12 cellular contexts compared by ENCODE assay signal in the genomic region with DNA sequence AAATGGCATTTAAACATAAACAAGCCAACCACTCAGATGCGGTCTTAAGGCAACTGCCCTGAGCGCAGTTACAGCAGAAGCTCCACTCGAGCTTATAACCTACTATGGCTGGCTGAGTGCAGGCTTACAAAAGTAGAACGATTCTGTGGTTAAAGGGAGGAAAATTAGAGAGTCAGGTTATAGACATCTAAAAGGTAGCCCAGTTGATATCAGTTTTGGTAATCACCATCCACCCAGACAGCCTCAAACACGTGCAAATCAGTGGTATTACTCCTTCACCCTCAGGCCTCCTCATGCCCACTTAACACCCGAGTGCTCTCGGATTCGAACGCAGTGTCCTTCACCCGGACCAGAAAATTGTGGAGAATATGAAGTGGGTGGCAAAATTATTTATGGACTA. TPM values are rescaled to one million over a fixed set of nuclear protein-coding genes. Genes with fewer than 3 reads are reported as not detected.
DNase-seq lines count a peak whose midpoint lies in the region; ATAC-seq, FAIRE-seq and TF ChIP-seq lines count a peak whose summit lies in the region.
"Had no signal": no experiment of that assay in that cellular context is flagged by ENCODE, and none has a peak within 500 bp of the region (broad histone marks: within the 10 kb centered on the region; RNA-seq: fewer than 3 reads in every experiment).

No MANE protein-coding gene starts in this region.

- BruUV-seq in GM12878 (replicated peaks; lab: Mats Ljungman, UMichigan), result no TSS peak

- H3K27ac ChIP-seq in DND-41 (ENCODE audit: low read length), result peak overlapping the region; percentile 95
- H3K27ac ChIP-seq in OCI-LY1 (ENCODE audit: low read depth, low read length, poor library complexity, severe bottlenecking), result peak overlapping the region; percentile 94
- no peak overlapping the region for H3K27ac ChIP-seq in GM12878 (ENCODE audit: control insufficient read depth, insufficient read depth)
- H3K27ac ChIP-seq: left ventricle myocardium inferior had no signal

- H3K4me3 ChIP-seq in DND-41 (ENCODE audit: low read depth in 1 of 2, low read length in 2 of 2), result peak overlapping the region; percentile 45 to 64
- H3K4me3 ChIP-seq in OCI-LY1 (ENCODE audit: low read depth, low read length, poor library complexity, severe bottlenecking), result peak overlapping the region; percentile 99
- no peak overlapping the region for H3K4me3 ChIP-seq in GM12878
- H3K4me3 ChIP-seq in H7 (ENCODE audit: insufficient read depth, low read depth, low read length), result no peak overlapping the region

- H3K27me3 Mint-ChIP-seq in neural crest cell (ENCODE audit: low read depth), result peaks cover 50% of the 10 kb centered on the region

- H3K4me3 Mint-ChIP-seq in neural crest cell, result peak overlapping the region; percentile 91

- no peak for TF ChIP-seq POLR2A in GM12878 (IDR thresholded peaks at IDR 0.05; ENCODE audit: low read depth, low read length)

- intact Hi-C loops in GM12878 (cut with micrococcal nuclease; ENCODE audit: unreplicated experiment), result loop anchor here (5.0 kb wide), 1 partner anchor 48 kb away; no protein-coding TSS in a partner anchor

- RAD21 ChIA-PET in GM12878 (lab: Charles Lee; ENCODE audit: unreplicated experiment), result interaction anchor here (1.1 kb wide), 1 partner anchor 19 kb away, joined by 3 read pairs; no protein-coding TSS in a partner anchor

- no peaks in the 10 kb centered on the region for H3K9me2 ChIP-seq in OCI-LY1 (ENCODE audit: low read depth, low read length)

- peak; percentile 2; the same call in 1 of the 3 replicates for ATAC-seq in DND-41 (ENCODE audit: insufficient read depth, low read depth)
- ATAC-seq in GM12878, result peak; percentile 9; the same call in 2 of the 3 replicates
- no peak for ATAC-seq in GM19452 (IDR thresholded peaks at IDR 0.05; ENCODE audit: unreplicated experiment)

- SMC1A ChIA-PET in GM12878 (lab: Charles Lee; ENCODE audit: uncharacterized antibody, unreplicated experiment), result no interaction called here

- POLR2A ChIA-PET in GM12878 (lab: Charles Lee), result no interaction called here

- no peak for TF ChIP-seq RAD21 in GM12878 (IDR thresholded peaks at IDR 0.05; ENCODE audit: insufficient read depth, low read depth, low read length)

- H3K36me3 Mint-ChIP-seq in neural crest cell (ENCODE audit: low read depth), result no peaks in the 10 kb centered on the region

- no peak overlapping the region for H3K27ac Mint-ChIP-seq in neural crest cell (ENCODE audit: unreplicated experiment)

- CTCF ChIA-PET in GM12878 (lab: Yijun Ruan, JAX), result no interaction called here

- H4K20me1 ChIP-seq in DND-41 (ENCODE audit: insufficient read depth, low read length), result peaks cover 55% of the 10 kb centered on the region
- H4K20me1 ChIP-seq in OCI-LY1 (ENCODE audit: insufficient read depth, low read length), result no peaks in the 10 kb centered on the region
- H4K20me1 ChIP-seq in GM12878 (ENCODE audit: control insufficient read depth, insufficient read depth), result no peaks in the 10 kb centered on the region; the same call in 1 of the 2 replicates

- no peak for TF ChIP-seq CTCF in DND-41 (IDR thresholded peaks at IDR 0.05; ENCODE audit: borderline replicate concordance, extremely low read depth, low read length, poor library complexity, severe bottlenecking)
- no peak for TF ChIP-seq CTCF in OCI-LY1 (IDR thresholded peaks at IDR 0.05; ENCODE audit: low read length)
- no peak for TF ChIP-seq CTCF in GM12878 (IDR thresholded peaks at IDR 0.05 in 2 of 3, conservative IDR thresholded peaks at IDR 0.05 in 1 of 3; ENCODE audit: control insufficient read depth in 2 of 3, extremely low read depth in 1 of 3, insufficient read depth in 1 of 3, low read depth in 3 of 3, low read length in 3 of 3)
- no peak for TF ChIP-seq CTCF in neural crest cell (conservative IDR thresholded peaks at IDR 0.05)

- no peaks in the 10 kb centered on the region for H3F3A ChIP-seq in OCI-LY1 (ENCODE audit: insufficient read depth, low read length)

- no peaks in the 10 kb centered on the region for H3K9me3 ChIP-seq in DND-41 (ENCODE audit: insufficient read depth, low read length, severe bottlenecking)
- no peaks in the 10 kb centered on the region for H3K9me3 ChIP-seq in OCI-LY1 (ENCODE audit: low read length)
- no peaks in the 10 kb centered on the region for H3K9me3 ChIP-seq in GM12878 (replicated peaks; ENCODE audit: control insufficient read depth, insufficient read depth, low read length)
- H3K9me3 ChIP-seq: left ventricle myocardium inferior had no signal

- peak; percentile 43 for DNase-seq in DND-41
- no peak for DNase-seq in GM12878 (ENCODE audit: low read depth, low spot score)
- DNase-seq in neural crest cell (ENCODE audit: low read depth, low spot score), result no peak
- DNase-seq in H7, result no peak
- no peak for DNase-seq in SHP77 (lab: John Stamatoyannopoulos, UW)
- no peak for DNase-seq in NCI-H1048 (lab: John Stamatoyannopoulos, UW)
- DNase-seq: HCEC 1CT, left ventricle myocardium inferior, NCI-H1436 treated with DMSO at 0.1 percent for 48 hours had no signal

- H3K27me3 ChIP-seq in DND-41 (ENCODE audit: insufficient read depth, low read length, poor library complexity) (no peaks in the 10 kb centered on the region), OCI-LY1 (ENCODE audit: insufficient read depth, low read length) (no peaks in the 10 kb centered on the region), GM12878 (replicated peaks in 1 of 2; ENCODE audit: control insufficient read depth in 2 of 2, insufficient read depth in 2 of 2, low read length in 1 of 2) (peaks cover 3 to 32% of the 10 kb centered on the region in 2 experiments), H7 (ENCODE audit: control insufficient read depth, insufficient read depth, low read length) (peaks cover 87% of the 10 kb centered on the region)

- H3K4me1 Mint-ChIP-seq in neural crest cell, result peaks cover 42% of the 10 kb centered on the region

- TF ChIP-seq EP300 in GM12878 (IDR thresholded peaks at IDR 0.05; ENCODE audit: borderline replicate concordance in 1 of 2, control insufficient read depth in 1 of 2, low read depth in 2 of 2, low read length in 2 of 2), result no peak

- H3K36me3 ChIP-seq in DND-41 (ENCODE audit: insufficient read depth, low read length), result peaks cover 60% of the 10 kb centered on the region
- peaks cover 57% of the 10 kb centered on the region for H3K36me3 ChIP-seq in OCI-LY1 (ENCODE audit: insufficient read depth, low read length)
- no peaks in the 10 kb centered on the region for H3K36me3 ChIP-seq in GM12878 (ENCODE audit: control insufficient read depth in 2 of 2, insufficient read depth in 2 of 2, low read length in 1 of 2)
- H3K36me3 ChIP-seq in H7 (replicated peaks; ENCODE audit: control insufficient read depth, insufficient read depth, low read length), result no peaks in the 10 kb centered on the region
- H3K36me3 ChIP-seq: left ventricle myocardium inferior had no signal

- H3K9me3 Mint-ChIP-seq in neural crest cell, result no peaks in the 10 kb centered on the region

- H2AFZ ChIP-seq in DND-41 (ENCODE audit: low read depth, low read length), result no peak overlapping the region
- H2AFZ ChIP-seq in OCI-LY1 (ENCODE audit: low read length), result no peak overlapping the region
- no peak overlapping the region; the same call in 1 of the 2 replicates for H2AFZ ChIP-seq in GM12878 (ENCODE audit: control insufficient read depth, low read depth, low read length)

- peaks cover 56% of the 10 kb centered on the region for H3K4me1 ChIP-seq in DND-41 (ENCODE audit: insufficient read depth, low read length)
- H3K4me1 ChIP-seq in OCI-LY1 (ENCODE audit: insufficient read depth, low read length, severe bottlenecking), result peaks cover 54% of the 10 kb centered on the region
- peaks cover 2% of the 10 kb centered on the region for H3K4me1 ChIP-seq in GM12878 (ENCODE audit: control insufficient read depth, insufficient read depth, low read length)

- 30% methylated on average over 10 of the region's 10 CpGs for WGBS in GM12878 (ENCODE audit: insufficient coverage, insufficient replicate concordance, low lambda C conversion rate, missing lambda C conversion rate)

- peak overlapping the region; percentile 65 for H3K4me2 ChIP-seq in DND-41 (ENCODE audit: insufficient read depth, low read length)
- H3K4me2 ChIP-seq in OCI-LY1 (ENCODE audit: low read length), result peak overlapping the region; percentile 79
- H3K4me2 ChIP-seq in GM12878 (ENCODE audit: control insufficient read depth, insufficient read depth), result no peak overlapping the region

- FAIRE-seq in GM12878 (lab: Jason Lieb, UNC), result peak; percentile 52
- FAIRE-seq: D721Med had no signal

- in situ Hi-C loops in GM12878 (cut with MboI), result loop anchor here (25.0 kb wide), 1 partner anchor 453 kb away; the partner anchor contains the start of gene PAPSS1

- H3K9ac ChIP-seq in DND-41 (ENCODE audit: low read depth, low read length), result peak overlapping the region; percentile 95
- H3K9ac ChIP-seq in OCI-LY1 (ENCODE audit: low read length), result peak overlapping the region; percentile 100
- H3K9ac ChIP-seq in GM12878 (ENCODE audit: control insufficient read depth, insufficient read depth, low read length), result no peak overlapping the region

- H3K79me2 ChIP-seq in DND-41 (ENCODE audit: insufficient read depth, low read length) (peaks cover 99% of the 10 kb centered on the region), OCI-LY1 (ENCODE audit: insufficient read depth, low read length) (peaks cover 69% of the 10 kb centered on the region), GM12878 (ENCODE audit: control insufficient read depth, insufficient read depth, low read length) (no peaks in the 10 kb centered on the region; the same call in 1 of the 2 replicates)

RNA-seq across cellular contexts. Expression of gene LEF1, which starts 3.1 kb away (rescaled TPM):
- total RNA-seq in GM12878 (2013; cell fraction: nucleolus; rRNA removed), result 14.4 and 16.8 TPM in 2 replicates
- 22.7 and 23.9 TPM in 2 replicates for total RNA-seq in GM12878 (2014; rRNA removed)
- 24.3 and 24.5 TPM in 2 replicates for total RNA-seq in GM12878 (2014; rRNA removed; fragmentation: Illumina TruSeq; extraction: Trizol)
- total RNA-seq in GM12878 (2021), result 18.0 and 18.4 TPM in 2 replicates
- polyA plus RNA-seq in GM12878 (2011; ENCODE audit: low read depth), result 8.4 TPM
- polyA plus RNA-seq in GM12878 (2011; rRNA removed), result 10.4 and 12.7 TPM in 2 replicates
- 9.4 and 10.7 TPM in 2 replicates for polyA plus RNA-seq in GM12878 (2011; cell fraction: cytosol; rRNA removed)
- 7.4 and 9.6 TPM in 2 replicates for polyA plus RNA-seq in GM12878 (2011; cell fraction: nucleus; rRNA removed)
- polyA plus RNA-seq in GM12878 (2012), result 10.2 and 12.1 TPM in 2 replicates
- polyA plus RNA-seq in GM12878 (2014; fragmentation: Illumina TruSeq; extraction: Trizol), result 38.1 and 53.6 TPM in 2 replicates
- polyA plus RNA-seq in GM12878 (2014; fragmentation: Nextera tagmentation; extraction: Ambion mirVana), result 10 to 100 TPM; 10.2 to 10.5 TPM
- polyA plus RNA-seq in GM12878 (2014; rRNA removed), result 14.9 and 20.5 TPM in 2 replicates
- polyA plus RNA-seq in GM12878 (2016; fragmentation: Nextera tagmentation; extraction: Ambion mirVana), result 10 to 100 TPM; 16.7 to 23.5 TPM
- polyA minus RNA-seq in GM12878 (2011; rRNA and poly(A)+ RNA removed), result 15.9 and 18.7 TPM in 2 replicates
- polyA minus RNA-seq in GM12878 (2011; cell fraction: cytosol; rRNA and poly(A)+ RNA removed), result 2.7 and 3.7 TPM in 2 replicates
- 6.0 and 11.5 TPM in 2 replicates for polyA minus RNA-seq in GM12878 (2011; cell fraction: nucleus; rRNA and poly(A)+ RNA removed)
- 55.0 and 62.1 TPM in 2 replicates for total RNA-seq in neural crest cell
- 0.28 and 0.48 TPM in 2 replicates for total RNA-seq in H7 (2014; rRNA removed; shearing (Covaris generic))

Comparison
In these comparisons a context has a peak if more than half of its experiments do, and no peak if none do; other contexts are left out.
1. H3K4me3 ChIP-seq: peak in DND-41 (2 of 2) and OCI-LY1 (single experiment); none in GM12878 (single experiment) and H7 (single experiment).
2. RNA of gene LEF1, which starts 3.1 kb away (total RNA-seq): 55.0 to 62.1 TPM in neural crest cell and 14.4 to 24.5 TPM in GM12878; 0.28 to 0.48 TPM in H7; every median in the first group is over 10 times any median in the second.